7 cellular contexts compared by ENCODE assay signal in the genomic region with DNA sequence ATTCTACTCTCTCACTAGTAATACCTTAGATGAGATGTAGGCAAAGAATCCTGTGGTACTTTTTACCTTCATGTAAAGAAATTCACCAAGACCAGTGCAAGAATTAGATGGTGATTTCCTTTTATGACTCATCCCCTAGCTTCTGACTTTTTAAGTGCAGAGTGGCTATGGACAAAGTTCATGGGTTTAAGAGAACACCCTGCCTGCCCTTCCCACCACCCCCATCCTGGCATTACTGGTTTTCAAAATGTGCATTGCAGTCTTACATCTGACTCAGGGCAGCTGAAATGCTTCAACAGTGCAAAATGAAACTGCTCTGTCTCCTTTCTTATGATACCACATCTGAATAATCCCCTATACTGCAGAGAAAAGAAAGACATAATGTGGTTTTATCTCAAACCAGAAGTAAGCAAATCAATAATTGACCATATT. TPM values are rescaled to one million over a fixed set of nuclear protein-coding genes. Genes with fewer than 3 reads are reported as not detected.
DNase-seq lines count a peak whose midpoint lies in the region; ATAC-seq, FAIRE-seq and TF ChIP-seq lines count a peak whose summit lies in the region.

No MANE protein-coding gene starts in this region.

- H3K9me3 Mint-ChIP-seq in T-helper 1 cell treated with Interleukin-12 subunit alpha and Interleukin-12 subunit beta and Interleukin-4 antibody, amounts not matched to agents 30 μg/mL and 1 μg/mL, for 36 hours = peaks cover 5% of the 10 kb centered on the region
- H3K9me3 Mint-ChIP-seq in endodermal cell = no peaks in the 10 kb centered on the region
- no peaks in the 10 kb centered on the region for H3K9me3 Mint-ChIP-seq in CD4-positive, alpha-beta T cell

- peak overlapping the region; percentile 15 for H3K4me3 Mint-ChIP-seq in T-helper 1 cell treated with Interleukin-12 subunit alpha and Interleukin-12 subunit beta and Interleukin-4 antibody, amounts not matched to agents 30 μg/mL and 1 μg/mL, for 36 hours
- no peak overlapping the region for H3K4me3 Mint-ChIP-seq in endodermal cell
- no peak overlapping the region for H3K4me3 Mint-ChIP-seq in CD4-positive, alpha-beta T cell

- no peak for TF ChIP-seq EP300 in HepG2 (IDR thresholded peaks at IDR 0.05; ENCODE audit: low read depth in 2 of 2, low read length in 2 of 2)
- TF ChIP-seq EP300 in HepG2 (CRISPR knock-in tag; IDR thresholded peaks at IDR 0.05; ENCODE audit: borderline replicate concordance) = no peak

- H4K20me1 ChIP-seq in HepG2 (ENCODE audit: insufficient read depth, low read length) = no peaks in the 10 kb centered on the region

- no peaks in the 10 kb centered on the region for H3K27me3 Mint-ChIP-seq in T-helper 1 cell treated with Interleukin-12 subunit alpha and Interleukin-12 subunit beta and Interleukin-4 antibody, amounts not matched to agents 30 μg/mL and 1 μg/mL, for 36 hours (ENCODE audit: low read depth)
- H3K27me3 Mint-ChIP-seq in endodermal cell (ENCODE audit: insufficient read depth) = no peaks in the 10 kb centered on the region
- no peaks in the 10 kb centered on the region for H3K27me3 Mint-ChIP-seq in CD4-positive, alpha-beta T cell

- no TSS peak for BruUV-seq in HepG2 (replicated peaks; lab: Mats Ljungman, UMichigan)

- H2AFZ ChIP-seq in HepG2 (ENCODE audit: low read length) = no peak overlapping the region

- no peaks in the 10 kb centered on the region for H3K36me3 ChIP-seq in HepG2 (replicated peaks in 1 of 2; ENCODE audit: control insufficient read depth in 1 of 2, insufficient read depth in 2 of 2, low read length in 2 of 2)
- no peaks in the 10 kb centered on the region for H3K36me3 ChIP-seq in endodermal cell (ENCODE audit: control insufficient read depth, insufficient read depth, low read length)

- no peak for TF ChIP-seq RAD21 in HepG2 (CRISPR knock-in tag; IDR thresholded peaks at IDR 0.05)

- H3K9ac ChIP-seq in HepG2 (ENCODE audit: insufficient read depth, low read depth, low read length) = no peak overlapping the region
- no peak overlapping the region for H3K9ac ChIP-seq in endodermal cell (ENCODE audit: extremely low read depth, low read length, poor library complexity, severe bottlenecking)

- ATAC-seq in GM19324 (IDR thresholded peaks at IDR 0.05; ENCODE audit: low FRiP score, unreplicated experiment) (peak; percentile 66), HG02870 (IDR thresholded peaks at IDR 0.05; ENCODE audit: unreplicated experiment) (peak; percentile 76), HepG2 (peak; percentile 49)
- no peak for ATAC-seq in CD4-positive, alpha-beta T cell (ENCODE audit: poor library complexity)

- TF ChIP-seq CTCF in HepG2 (CRISPR knock-in tag; IDR thresholded peaks at IDR 0.05) = no peak
- TF ChIP-seq CTCF in endodermal cell (conservative IDR thresholded peaks at IDR 0.05) = no peak
- no peak for TF ChIP-seq CTCF in CD4-positive, alpha-beta T cell (IDR thresholded peaks at IDR 0.05)

- TF ChIP-seq POLR2A in HepG2 (IDR thresholded peaks at IDR 0.05; ENCODE audit: insufficient read depth in 1 of 2, low read depth in 2 of 2, low read length in 2 of 2) = no peak

- no peaks in the 10 kb centered on the region for H3K79me2 ChIP-seq in HepG2 (ENCODE audit: insufficient read depth, low read length)

- in situ Hi-C loops in HepG2 (cut with HindIII; ENCODE audit: extremely low pct_ligation_motif_present, low pct_unique_long_range_greater_than_20kb) = loop anchor here (10.0 kb wide), 2 partner anchors 507 to 717 kb away; no protein-coding TSS in a partner anchor

- peaks cover 8% of the 10 kb centered on the region for H3K36me3 Mint-ChIP-seq in T-helper 1 cell treated with Interleukin-12 subunit alpha and Interleukin-12 subunit beta and Interleukin-4 antibody, amounts not matched to agents 30 μg/mL and 1 μg/mL, for 36 hours (ENCODE audit: low read depth)
- H3K36me3 Mint-ChIP-seq in endodermal cell (ENCODE audit: low read depth) = no peaks in the 10 kb centered on the region
- H3K36me3 Mint-ChIP-seq in CD4-positive, alpha-beta T cell (ENCODE audit: low read depth) = peaks cover 3% of the 10 kb centered on the region

- H3K27ac Mint-ChIP-seq in T-helper 1 cell treated with Interleukin-12 subunit alpha and Interleukin-12 subunit beta and Interleukin-4 antibody, amounts not matched to agents 30 μg/mL and 1 μg/mL, for 36 hours = peak overlapping the region; percentile 16
- H3K27ac Mint-ChIP-seq in endodermal cell = no peak overlapping the region
- H3K27ac Mint-ChIP-seq in CD4-positive, alpha-beta T cell = no peak overlapping the region

- DNase-seq in HepG2 (ENCODE audit: low spot score) = peak; percentile 39
- no peak for DNase-seq in NCI-H774 (lab: John Stamatoyannopoulos, UW)
- no peak for DNase-seq in endodermal cell
- no peak for DNase-seq in CD4-positive, alpha-beta T cell

- H3K9me3 ChIP-seq in HepG2 (ENCODE audit: low read length) = no peaks in the 10 kb centered on the region
- no peaks in the 10 kb centered on the region for H3K9me3 ChIP-seq in endodermal cell (ENCODE audit: control insufficient read depth, low read length)
- H3K9me3 ChIP-seq in CD4-positive, alpha-beta T cell (ENCODE audit: control insufficient read depth, low read length) = no peaks in the 10 kb centered on the region

- POLR2A ChIA-PET in HepG2 (lab: Yijun Ruan, JAX) = interaction anchor here (0.6 to 1.0 kb wide), 2 partner anchors 328 to 428 kb away, joined by 3 read pairs; no protein-coding TSS in a partner anchor
- POLR2A ChIA-PET in CD4-positive, alpha-beta T cell (lab: Charles Lee) = no interaction called here

- no peak overlapping the region for H3K4me3 ChIP-seq in HepG2 (replicated peaks in 1 of 3; ENCODE audit: insufficient read depth in 1 of 3, low read depth in 2 of 3, low read length in 3 of 3)
- H3K4me3 ChIP-seq in endodermal cell (ENCODE audit: low read length) = no peak overlapping the region

- H3K27ac ChIP-seq in HepG2 (ENCODE audit: extremely low read length, insufficient read depth, low read length) (no peak overlapping the region), endodermal cell (ENCODE audit: low read depth, low read length) (no peak overlapping the region)
- no peak overlapping the region for H3K27ac ChIP-seq in CD4-positive, alpha-beta T cell (ENCODE audit: low read depth, low read length)

- no peaks in the 10 kb centered on the region for H3K27me3 ChIP-seq in HepG2 (ENCODE audit: control insufficient read depth in 1 of 2, insufficient read depth in 2 of 2, low read length in 2 of 2)
- H3K27me3 ChIP-seq in endodermal cell (ENCODE audit: control insufficient read depth, insufficient read depth, low read length, poor library complexity, severe bottlenecking) = no peaks in the 10 kb centered on the region
- H3K27me3 ChIP-seq in CD4-positive, alpha-beta T cell (ENCODE audit: control insufficient read depth, insufficient read depth, low read length) = no peaks in the 10 kb centered on the region

- H3K4me1 ChIP-seq in HepG2 (ENCODE audit: insufficient read depth, low read length) (peaks cover 29% of the 10 kb centered on the region), endodermal cell (ENCODE audit: control insufficient read depth, insufficient read depth, low read length) (peaks cover 7% of the 10 kb centered on the region)

- CTCF ChIA-PET in HepG2 (lab: Yijun Ruan, JAX; ENCODE audit: low intra/inter-chr PET ratio, low total read pairs) = no interaction called here
- CTCF ChIA-PET in CD4-positive, alpha-beta T cell (lab: Charles Lee) = no interaction called here

- H3K4me2 ChIP-seq in HepG2 (ENCODE audit: low read depth, low read length) = peak overlapping the region; percentile 9; the same call in 1 of the 2 replicates

- intact Hi-C loops in HepG2 (cut with micrococcal nuclease; ENCODE audit: unreplicated experiment) = loop anchor here (10.0 kb wide), 1 partner anchor 757 kb away; no protein-coding TSS in a partner anchor
- intact Hi-C loops in CD4-positive, alpha-beta T cell (cut with DNase I, micrococcal nuclease) = loop anchor here in 1 of 2 experiments (5.0 kb wide), 1 partner anchor 724 kb away; no protein-coding TSS in a partner anchor

- peaks cover 25% of the 10 kb centered on the region for H3K4me1 Mint-ChIP-seq in T-helper 1 cell treated with Interleukin-12 subunit alpha and Interleukin-12 subunit beta and Interleukin-4 antibody, amounts not matched to agents 30 μg/mL and 1 μg/mL, for 36 hours (ENCODE audit: low read depth)
- H3K4me1 Mint-ChIP-seq in endodermal cell = peaks cover 12% of the 10 kb centered on the region
- peaks cover 5% of the 10 kb centered on the region for H3K4me1 Mint-ChIP-seq in CD4-positive, alpha-beta T cell (ENCODE audit: low read depth)

- FAIRE-seq in HepG2 (lab: Jason Lieb, UNC) = peak; percentile 53

RNA-seq across cellular contexts. Expression of a gene that starts 22.6 kb away (rescaled TPM):
- 72.9 and 90.9 TPM in 2 replicates for total RNA-seq in HepG2 (2016; rRNA removed; fragmentation: Illumina TruSeq; extraction: Trizol)
- total RNA-seq in HepG2 (2016; cell fraction: cytosol; rRNA removed; fragmentation: Illumina TruSeq; extraction: Trizol; ENCODE audit: low read depth) = 25.5 and 35.2 TPM in 2 replicates
- total RNA-seq in HepG2 (2016; cell fraction: insoluble cytoplasmic fraction; rRNA removed; fragmentation: Illumina TruSeq; extraction: Trizol) = 69.4 and 92.2 TPM in 2 replicates
- 30.3 and 34.9 TPM in 2 replicates for total RNA-seq in HepG2 (2016; cell fraction: membrane; rRNA removed; fragmentation: Illumina TruSeq; extraction: Trizol)
- total RNA-seq in HepG2 (2016; cell fraction: nucleus; rRNA removed; fragmentation: Illumina TruSeq; extraction: Trizol) = 42.6 and 48.2 TPM in 2 replicates
- 21.7 and 22.3 TPM in 2 replicates for polyA plus RNA-seq in HepG2 (2011; rRNA removed)
- 15.8 and 20.9 TPM in 2 replicates for polyA plus RNA-seq in HepG2 (2011; cell fraction: cytosol; rRNA removed)
- 11.6 and 12.2 TPM in 2 replicates for polyA plus RNA-seq in HepG2 (2011; cell fraction: nucleus; rRNA removed)
- polyA plus RNA-seq in HepG2 (2012) = 28.4 and 34.4 TPM in 2 replicates
- polyA plus RNA-seq in HepG2 (2016; cell fraction: cytosol; fragmentation: Illumina TruSeq; extraction: Trizol; ENCODE audit: low read depth) = 20.6 and 23.8 TPM in 2 replicates
- polyA plus RNA-seq in HepG2 (2016; cell fraction: insoluble cytoplasmic fraction; fragmentation: Illumina TruSeq; extraction: Trizol; ENCODE audit: low read depth) = 91.3 and 92.9 TPM in 2 replicates
- 26.4 TPM in 2 replicates for polyA plus RNA-seq in HepG2 (2016; cell fraction: membrane; fragmentation: Illumina TruSeq; extraction: Trizol; ENCODE audit: low read depth)
- 43.8 and 45.2 TPM in 2 replicates for polyA plus RNA-seq in HepG2 (2016; cell fraction: nucleus; fragmentation: Illumina TruSeq; extraction: Trizol; ENCODE audit: insufficient read depth, low read depth)
- 13.0 and 31.5 TPM in 2 replicates for polyA minus RNA-seq in HepG2 (2011; rRNA and poly(A)+ RNA removed; ENCODE audit: low replicate concordance)
- 23.0 and 28.8 TPM in 2 replicates for polyA minus RNA-seq in HepG2 (2011; cell fraction: cytosol; rRNA and poly(A)+ RNA removed)
- 37.3 and 46.0 TPM in 2 replicates for polyA minus RNA-seq in HepG2 (2011; cell fraction: nucleus; rRNA and poly(A)+ RNA removed)
- total RNA-seq in endodermal cell = 10 to 100 TPM; 20.9 to 23.7 TPM
- 22.7 TPM for polyA plus RNA-seq in endodermal cell (2013, experiment 1 of 2)
- polyA plus RNA-seq in endodermal cell (2013, experiment 2 of 2) = 22.9 TPM
- 10 to 100 TPM; 34.6 to 35.8 TPM for total RNA-seq in CD4-positive, alpha-beta T cell

RNA-seq across cellular contexts. Expression of a gene that starts 22.7 kb away (rescaled TPM):
- total RNA-seq in HepG2 (2016; rRNA removed; fragmentation: Illumina TruSeq; extraction: Trizol) = 14.6 and 14.8 TPM in 2 replicates
- total RNA-seq in HepG2 (2016; cell fraction: cytosol; rRNA removed; fragmentation: Illumina TruSeq; extraction: Trizol; ENCODE audit: low read depth) = 4.4 and 5.2 TPM in 2 replicates
- total RNA-seq in HepG2 (2016; cell fraction: insoluble cytoplasmic fraction; rRNA removed; fragmentation: Illumina TruSeq; extraction: Trizol) = 14.9 and 15.5 TPM in 2 replicates
- total RNA-seq in HepG2 (2016; cell fraction: membrane; rRNA removed; fragmentation: Illumina TruSeq; extraction: Trizol) = 7.5 and 7.6 TPM in 2 replicates
- total RNA-seq in HepG2 (2016; cell fraction: nucleus; rRNA removed; fragmentation: Illumina TruSeq; extraction: Trizol) = 26.3 and 29.2 TPM in 2 replicates
- polyA plus RNA-seq in HepG2 (2011; rRNA removed) = 6.3 and 8.3 TPM in 2 replicates
- polyA plus RNA-seq in HepG2 (2011; cell fraction: cytosol; rRNA removed) = 2.2 and 3.6 TPM in 2 replicates
- 8.5 and 12.4 TPM in 2 replicates for polyA plus RNA-seq in HepG2 (2011; cell fraction: nucleus; rRNA removed)
- 7.4 and 8.7 TPM in 2 replicates for polyA plus RNA-seq in HepG2 (2012)
- 2.6 and 3.2 TPM in 2 replicates for polyA plus RNA-seq in HepG2 (2016; cell fraction: cytosol; fragmentation: Illumina TruSeq; extraction: Trizol; ENCODE audit: low read depth)
- polyA plus RNA-seq in HepG2 (2016; cell fraction: insoluble cytoplasmic fraction; fragmentation: Illumina TruSeq; extraction: Trizol; ENCODE audit: low read depth) = 11.6 and 12.8 TPM in 2 replicates
- 5.4 and 5.6 TPM in 2 replicates for polyA plus RNA-seq in HepG2 (2016; cell fraction: membrane; fragmentation: Illumina TruSeq; extraction: Trizol; ENCODE audit: low read depth)
- polyA plus RNA-seq in HepG2 (2016; cell fraction: nucleus; fragmentation: Illumina TruSeq; extraction: Trizol; ENCODE audit: insufficient read depth, low read depth) = 25.9 and 28.2 TPM in 2 replicates
- 3.6 and 5.3 TPM in 2 replicates for polyA minus RNA-seq in HepG2 (2011; rRNA and poly(A)+ RNA removed; ENCODE audit: low replicate concordance)
- 3.2 and 4.1 TPM in 2 replicates for polyA minus RNA-seq in HepG2 (2011; cell fraction: cytosol; rRNA and poly(A)+ RNA removed)
- polyA minus RNA-seq in HepG2 (2011; cell fraction: nucleus; rRNA and poly(A)+ RNA removed) = 45.4 and 49.6 TPM in 2 replicates
- 10 to 100 TPM; 16.0 to 16.3 TPM for total RNA-seq in endodermal cell
- 8.3 TPM for polyA plus RNA-seq in endodermal cell (2013, experiment 1 of 2)
- 9.6 TPM for polyA plus RNA-seq in endodermal cell (2013, experiment 2 of 2)
- total RNA-seq in CD4-positive, alpha-beta T cell = 10 to 100 TPM; 15.0 to 16.0 TPM
